In genomic region chr9:105244274-105244995, GRCh38 we compare ENCODE assay signal across 1 cellular context.
TF ChIP-seq lines count a peak whose summit lies in the region.

Gene SLC44A1, plus strand, starts transcription at chr9:105244651. Its CDS starts 218 bp downstream, at chr9:105244869.

TF ChIP-seq in H1, 55 proteins besides CTCF, POLR2A, EP300 and RAD21:
- peak; percentile 21 for TF ChIP-seq ASH2L (IDR thresholded peaks at IDR 0.05; ENCODE audit: low read length)
- TF ChIP-seq SIN3A (conservative IDR thresholded peaks at IDR 0.05 in 1 of 2, IDR thresholded peaks at IDR 0.05 in 1 of 2; ENCODE audit: low read depth in 1 of 2, low read length in 2 of 2), result 0 out of 4 replicates have a peak, but pooled peaks have one; percentile 30 to 47
- TF ChIP-seq SIX5 (IDR thresholded peaks at IDR 0.05; ENCODE audit: low read depth, low read length), result peak; percentile 51; the same call in 1 of the 2 replicates
- TF ChIP-seq RNF2 (IDR thresholded peaks at IDR 0.05; ENCODE audit: borderline replicate concordance, low read depth, low read length, missing control alignments, poor library complexity, severe bottlenecking), result no peak
- peak; percentile 69 for TF ChIP-seq BACH1 (IDR thresholded peaks at IDR 0.05; ENCODE audit: low read length)
- no peak; the same call in 1 of the 2 replicates for TF ChIP-seq CEBPB (IDR thresholded peaks at IDR 0.05; ENCODE audit: low read depth, low read length)
- no peak for TF ChIP-seq ATF2 (IDR thresholded peaks at IDR 0.05; ENCODE audit: low read length)
- TF ChIP-seq CHD7 (IDR thresholded peaks at IDR 0.05; ENCODE audit: insufficient replicate concordance, low read length), result no peak
- TF ChIP-seq MAFK (IDR thresholded peaks at IDR 0.05; ENCODE audit: low read depth, low read length), result no peak
- no peak for TF ChIP-seq NRF1 (IDR thresholded peaks at IDR 0.05; ENCODE audit: low read depth, low read length)
- TF ChIP-seq HDAC6 (IDR thresholded peaks at IDR 0.05; ENCODE audit: low read depth, low read length), result no peak
- peak; percentile 60 for TF ChIP-seq NANOG (IDR thresholded peaks at IDR 0.05; ENCODE audit: insufficient read depth, low read depth, low read length, poor library complexity, severe bottlenecking)
- TF ChIP-seq TAF7 (optimal IDR thresholded peaks at IDR 0.05; ENCODE audit: borderline replicate concordance, low read depth, low read length), result peak; percentile 74
- peak; percentile 55; the same call in 1 of the 2 replicates for TF ChIP-seq TBP (IDR thresholded peaks at IDR 0.05; ENCODE audit: low read depth, low read length)
- peak; percentile 85 for TF ChIP-seq YY1 (IDR thresholded peaks at IDR 0.05; ENCODE audit: low read depth, low read length)
- TF ChIP-seq RXRA (IDR thresholded peaks at IDR 0.05; ENCODE audit: insufficient read depth, low read depth, low read length), result 0 out of 2 replicates have a peak, but pooled peaks have one; percentile 30
- peak; percentile 90; the same call in 1 of the 2 replicates for TF ChIP-seq RBBP5 (IDR thresholded peaks at IDR 0.05; ENCODE audit: borderline replicate concordance, low read depth, low read length)
- peak; percentile 85; the same call in 1 of the 2 replicates for TF ChIP-seq GABPA (IDR thresholded peaks at IDR 0.05; ENCODE audit: borderline replicate concordance, insufficient read depth, low read length)
- TF ChIP-seq TEAD4 (IDR thresholded peaks at IDR 0.05; ENCODE audit: low read depth, low read length), result 0 out of 2 replicates have a peak, but pooled peaks have one; percentile 27
- no peak for TF ChIP-seq SP1 (IDR thresholded peaks at IDR 0.05; ENCODE audit: low read depth, low read length)
- TF ChIP-seq SAP30 (IDR thresholded peaks at IDR 0.05; ENCODE audit: insufficient read depth, insufficient replicate concordance, low read length), result no peak
- TF ChIP-seq CHD2 (IDR thresholded peaks at IDR 0.05; ENCODE audit: low read length), result peak; percentile 45; the same call in 1 of the 2 replicates
- TF ChIP-seq BRCA1 (IDR thresholded peaks at IDR 0.05; ENCODE audit: low read depth, low read length), result peak; percentile 41; the same call in 1 of the 2 replicates
- TF ChIP-seq CREB1 (IDR thresholded peaks at IDR 0.05), result peak; percentile 61
- TF ChIP-seq SRF (IDR thresholded peaks at IDR 0.05; ENCODE audit: low read depth, low read length), result 0 out of 2 replicates have a peak, but pooled peaks have one; percentile 37
- no peak for TF ChIP-seq ATF3 (IDR thresholded peaks at IDR 0.05; ENCODE audit: insufficient read depth, low read depth, low read length)
- TF ChIP-seq SP4 (IDR thresholded peaks at IDR 0.05; ENCODE audit: low read length), result 0 out of 2 replicates have a peak, but pooled peaks have one; percentile 35
- TF ChIP-seq SIRT6 (IDR thresholded peaks at IDR 0.05; ENCODE audit: low read length), result no peak
- TF ChIP-seq KDM1A (IDR thresholded peaks at IDR 0.05; ENCODE audit: borderline replicate concordance, low read length), result no peak; the same call in 1 of the 2 replicates
- peak; percentile 32 to 75; a peak in 2 of 4 replicates for TF ChIP-seq HDAC2 (IDR thresholded peaks at IDR 0.05; ENCODE audit: borderline replicate concordance in 1 of 2, low read depth in 2 of 2, low read length in 2 of 2)
- no peak for TF ChIP-seq POU5F1 (IDR thresholded peaks at IDR 0.05; ENCODE audit: low read depth, low read length)
- no peak; the same call in 1 of the 2 replicates for TF ChIP-seq PHF8 (conservative IDR thresholded peaks at IDR 0.05; ENCODE audit: low read depth, low read length)
- TF ChIP-seq SP2 (IDR thresholded peaks at IDR 0.05; ENCODE audit: low read length), result no peak
- no peak for TF ChIP-seq ZNF274 (IDR thresholded peaks at IDR 0.05; ENCODE audit: borderline replicate concordance, extremely low read depth, low read length)
- TF ChIP-seq KDM5A (IDR thresholded peaks at IDR 0.05; ENCODE audit: low read length), result no peak; the same call in 1 of the 2 replicates
- peak; percentile 95 for TF ChIP-seq MAX (IDR thresholded peaks at IDR 0.05)
- TF ChIP-seq FOSL1 (IDR thresholded peaks at IDR 0.05; ENCODE audit: insufficient read depth, low read depth, low read length), result no peak
- TF ChIP-seq TCF12 (IDR thresholded peaks at IDR 0.05; ENCODE audit: low read depth, low read length), result 0 out of 2 replicates have a peak, but pooled peaks have one; percentile 30
- TF ChIP-seq TAF1 (IDR thresholded peaks at IDR 0.05; ENCODE audit: low read depth, low read length), result peak; percentile 59
- peak; percentile 83 for TF ChIP-seq E2F6 (IDR thresholded peaks at IDR 0.05)
- no peak for TF ChIP-seq CTBP2 (IDR thresholded peaks at IDR 0.05; ENCODE audit: borderline replicate concordance, insufficient read depth, insufficient read length, low read length)
- TF ChIP-seq GTF2F1 (IDR thresholded peaks at IDR 0.05; ENCODE audit: borderline replicate concordance, low read depth, low read length), result no peak
- peak; percentile 31; the same call in 1 of the 2 replicates for TF ChIP-seq JUN (IDR thresholded peaks at IDR 0.05; ENCODE audit: low read depth, low read length)
TF ChIP-seq in H1: peak in this region for 23.
